8 cellular contexts compared by ENCODE assay signal in genomic region chr6:30821862-30822784, GRCh38.
DNase-seq lines count a peak whose midpoint lies in the region; ATAC-seq, FAIRE-seq and TF ChIP-seq lines count a peak whose summit lies in the region.

No MANE protein-coding gene starts in this region.

- H3K9me3 ChIP-seq in skeletal muscle satellite cell (replicated peaks; ENCODE audit: low read length) = no peaks in the 10 kb centered on the region

- no peaks in the 10 kb centered on the region for H3K27me3 ChIP-seq in skeletal muscle satellite cell (ENCODE audit: control insufficient read depth, insufficient read depth, low read length)

- no peak for TF ChIP-seq POLR2A in H54 (IDR thresholded peaks at IDR 0.05; ENCODE audit: low read depth, low read length)

- no peaks in the 10 kb centered on the region for H3K36me3 ChIP-seq in skeletal muscle satellite cell (ENCODE audit: insufficient read depth, low read length)

- H3K4me3 ChIP-seq in skeletal muscle satellite cell (ENCODE audit: low read length) = no peak overlapping the region

- H3K9ac ChIP-seq in skeletal muscle satellite cell (ENCODE audit: low read depth, low read length) = peak overlapping the region; percentile 41

- H3K4me1 ChIP-seq in skeletal muscle satellite cell (ENCODE audit: control insufficient read depth, insufficient read depth, low read length) = peaks cover 40% of the 10 kb centered on the region

- peak; percentile 58 for DNase-seq in CD1c-positive myeloid dendritic cell (ENCODE audit: extremely low spot score)
- DNase-seq in H54 (ENCODE audit: insufficient read length, low spot score) = peak; percentile 41
- DNase-seq in globus pallidus (ENCODE audit: low spot score) = peak; percentile 41
- no peak for DNase-seq in activated T-cell treated with anti-CD3 and anti-CD28 coated beads, Interleukin-2, amount 50 U/mL, for 1 hour

- peak overlapping the region; percentile 46 for H3K27ac ChIP-seq in VCaP

- no peak overlapping the region for H3K4me2 ChIP-seq in skeletal muscle satellite cell (ENCODE audit: low read length)

- no peak for FAIRE-seq in H54 (lab: Jason Lieb, UNC)

- peak; percentile 80 for TF ChIP-seq CTCF in VCaP (conservative IDR thresholded peaks at IDR 0.05)

- ATAC-seq in activated CD4-positive, CD25-positive, alpha-beta regulatory T cell treated with anti-CD3 and anti-CD28 coated beads, Interleukin-2, amount 50 U/mL, for 24 hours = no peak
- no peak for ATAC-seq in GM21526 (IDR thresholded peaks at IDR 0.05; ENCODE audit: low FRiP score, unreplicated experiment)
